In genomic region chr15:67080900-67081431, GRCh38 we compare ENCODE assay signal across 8 cellular contexts. TPM values are rescaled to one million over a fixed set of nuclear protein-coding genes. Genes with fewer than 3 reads are reported as not detected.
A peak's percentile ranks its signal among the peaks of the same experiment; 100 is the strongest.
DNase-seq lines count a peak whose midpoint lies in the region; ATAC-seq and TF ChIP-seq lines count a peak whose summit lies in the region.

No MANE protein-coding gene starts in this region.

- peak overlapping the region; percentile 99 for H3K27ac ChIP-seq in OCI-LY7 (ENCODE audit: low read depth, low read length, poor library complexity, severe bottlenecking)

- CTCF ChIA-PET in OCI-LY7 (lab: Charles Lee; ENCODE audit: unreplicated experiment), result interaction anchor here (0.6 to 1.2 kb wide), 2 partner anchors 21 to 1457 kb away, joined by 4 to 10 read pairs; no protein-coding TSS in a partner anchor

- H3K79me2 ChIP-seq in OCI-LY7 (ENCODE audit: insufficient read depth, low read depth, low read length), result peaks cover 89% of the 10 kb centered on the region

- peak; percentile 34 for ATAC-seq in GM18508 (IDR thresholded peaks at IDR 0.05; ENCODE audit: insufficient read depth, unreplicated experiment)
- ATAC-seq in HG02763 (IDR thresholded peaks at IDR 0.05; ENCODE audit: unreplicated experiment), result peak; percentile 36
- peak; percentile 49 for ATAC-seq in left ventricle myocardium superior

- in situ Hi-C loops in G401 (cut with HindIII; ENCODE audit: low sequenced_read_pairs), result no loop called here

- no peaks in the 10 kb centered on the region for H4K20me1 ChIP-seq in OCI-LY7 (ENCODE audit: insufficient read depth, low read length)

- H3K36me3 ChIP-seq in OCI-LY7 (ENCODE audit: insufficient read depth, low read length), result peaks cover 34% of the 10 kb centered on the region

- H3K4me3 ChIP-seq in OCI-LY7 (ENCODE audit: low read depth, low read length, poor library complexity, severe bottlenecking), result peak overlapping the region; percentile 54

- H3K9me2 ChIP-seq in OCI-LY7 (ENCODE audit: insufficient read depth, low read length), result no peaks in the 10 kb centered on the region

- intact Hi-C loops in OCI-LY7 (cut with micrococcal nuclease; ENCODE audit: unreplicated experiment) (loop anchor here (1.0 to 10.0 kb wide), 8 partner anchors 15 to 701 kb away; partner anchors contain the start of genes AAGAB, IQCH and SMAD6), left ventricle myocardium superior (cut with micrococcal nuclease) (no loop called here)

- no peaks in the 10 kb centered on the region for H3K9me3 ChIP-seq in OCI-LY7 (ENCODE audit: low read length)

- peak overlapping the region; percentile 86 for H3K4me2 ChIP-seq in OCI-LY7 (ENCODE audit: low read length)

- H2AFZ ChIP-seq in OCI-LY7 (ENCODE audit: low read length), result no peak overlapping the region; the same call in 1 of the 2 replicates

- DNase-seq in OCI-LY7 (ENCODE audit: low spot score) (peak; percentile 98), left ventricle myocardium superior (peak; percentile 50), G401 (ENCODE audit: low spot score) (no peak), NCI-H2171 treated with DMSO at 0.1 percent for 48 hours (lab: John Stamatoyannopoulos, UW) (no peak)
- DNase-seq in activated naive CD4-positive, alpha-beta T cell treated with anti-CD3 and anti-CD28 coated beads, Interleukin-2, amount 50 U/mL, for 16 hours, result peak; percentile 68
- peak; percentile 87 for DNase-seq in stimulated activated CD4-positive, alpha-beta T cell treated with anti-CD3 and anti-CD28 coated beads, Interleukin-1b, Interleukin-23, amount 100 ng/mL, for 48 hours

- BruUV-seq in OCI-LY7 (replicated peaks; lab: Mats Ljungman, UMichigan), result no TSS peak

- peaks cover 97% of the 10 kb centered on the region for H3K4me1 ChIP-seq in OCI-LY7 (ENCODE audit: insufficient read depth, low read length, poor library complexity, severe bottlenecking)

- POLR2A ChIA-PET in OCI-LY7 (lab: Charles Lee), result interaction anchor here (0.6 to 12.4 kb wide), 7 partner anchors 9 to 54 kb away, joined by 3 to 80 read pairs (median 3); no protein-coding TSS in a partner anchor

- peak; percentile 82 for TF ChIP-seq CTCF in OCI-LY7 (conservative IDR thresholded peaks at IDR 0.05; ENCODE audit: low read length)

RNA-seq across cellular contexts. Expression of gene SMAD3, which starts 15.6 kb away (rescaled TPM):
- 32.8 and 41.2 TPM in 2 replicates for total RNA-seq in OCI-LY7 (2014; rRNA removed; shearing (Covaris generic))
- total RNA-seq in OCI-LY7 (2022), result 77.8 and 84.5 TPM in 2 replicates
- total RNA-seq in left ventricle myocardium superior, result 16.7 TPM
- 11.1 and 21.9 TPM in 2 replicates for total RNA-seq in G401 (2014; rRNA removed; shearing (Covaris generic))

Comparison
In these comparisons a context has a peak if more than half of its experiments do, and no peak if none do; other contexts are left out.
1. DNase-seq: peak in OCI-LY7 (single experiment), activated naive CD4-positive, alpha-beta T cell treated with anti-CD3 and anti-CD28 coated beads, Interleukin-2, amount 50 U/mL, for 16 hours (single experiment), left ventricle myocardium superior (single experiment) and stimulated activated CD4-positive, alpha-beta T cell treated with anti-CD3 and anti-CD28 coated beads, Interleukin-1b, Interleukin-23, amount 100 ng/mL, for 48 hours (single experiment); none in G401 (single experiment) and NCI-H2171 treated with DMSO at 0.1 percent for 48 hours (single experiment).
2. Peak in every context shown above with its lines, with median percentiles within 50 percentile points of each other: ATAC-seq.